7 cellular contexts compared by ENCODE assay signal in genomic region chr2:189798312-189799029, GRCh38. TPM values are rescaled to one million over a fixed set of nuclear protein-coding genes. Genes with fewer than 3 reads are reported as not detected.
A peak's percentile ranks its signal among the peaks of the same experiment; 100 is the strongest.
DNase-seq lines count a peak whose midpoint lies in the region; ATAC-seq and TF ChIP-seq lines count a peak whose summit lies in the region.

No MANE protein-coding gene starts in this region.

- H3K4me3 Mint-ChIP-seq in activated T-helper 17 cell treated with anti-CD3 and anti-CD28 coated beads, Interleukin-2, amount 50 U/mL, for 72 hours: no peak overlapping the region

- DNase-seq in GM10266 (ENCODE audit: extremely low spot score) (peak; percentile 31), LNCaP clone FGC (ENCODE audit: low read depth) (peak; percentile 26), iPS-NIHi7 (ENCODE audit: extremely low spot score) (peak; percentile 12), NK-92 (lab: John Stamatoyannopoulos, UW; ENCODE audit: unreplicated experiment) (no peak), activated gamma-delta T cell (lab: John Stamatoyannopoulos, UW) (no peak)

- peaks cover 81% of the 10 kb centered on the region for H3K36me3 Mint-ChIP-seq in activated T-helper 17 cell treated with anti-CD3 and anti-CD28 coated beads, Interleukin-2, amount 50 U/mL, for 72 hours (ENCODE audit: low read depth)

- ATAC-seq in GM21528 (IDR thresholded peaks at IDR 0.05; ENCODE audit: low FRiP score, unreplicated experiment): peak; percentile 79
- peak; percentile 46 for ATAC-seq in activated T-helper 17 cell treated with anti-CD3 and anti-CD28 coated beads, Interleukin-2, amount 50 U/mL, for 72 hours (replicated peaks)

- H3K27me3 Mint-ChIP-seq in activated T-helper 17 cell treated with anti-CD3 and anti-CD28 coated beads, Interleukin-2, amount 50 U/mL, for 72 hours: no peaks in the 10 kb centered on the region

- no peak overlapping the region for H3K27ac Mint-ChIP-seq in activated T-helper 17 cell treated with anti-CD3 and anti-CD28 coated beads, Interleukin-2, amount 50 U/mL, for 72 hours

- H3K4me3 ChIP-seq in LNCaP clone FGC (ENCODE audit: low read depth, low read length): no peak overlapping the region

- peaks cover 4% of the 10 kb centered on the region for H3K4me1 Mint-ChIP-seq in activated T-helper 17 cell treated with anti-CD3 and anti-CD28 coated beads, Interleukin-2, amount 50 U/mL, for 72 hours

- H3K9me3 Mint-ChIP-seq in activated T-helper 17 cell treated with anti-CD3 and anti-CD28 coated beads, Interleukin-2, amount 50 U/mL, for 72 hours: no peaks in the 10 kb centered on the region

- peak; percentile 56 for TF ChIP-seq CTCF in GM10266 (IDR thresholded peaks at IDR 0.05; ENCODE audit: control insufficient read depth, insufficient read depth, low read depth, missing control alignments)
- peak; percentile 57 for TF ChIP-seq CTCF in LNCaP clone FGC (IDR thresholded peaks at IDR 0.05; ENCODE audit: control insufficient read depth, extremely low read depth, insufficient read depth)

RNA-seq across cellular contexts. Expression of gene PMS1, which starts 14.2 kb away (rescaled TPM):
- total RNA-seq in activated T-helper 17 cell treated with anti-CD3 and anti-CD28 coated beads, Interleukin-2, amount 50 U/mL, for 72 hours: 10 to 100 TPM; 43.7 to 47.2 TPM

RNA-seq across cellular contexts. Expression of gene ORMDL1, which starts 14.3 kb away (rescaled TPM):
- total RNA-seq in activated T-helper 17 cell treated with anti-CD3 and anti-CD28 coated beads, Interleukin-2, amount 50 U/mL, for 72 hours: 10 to 100 TPM; 69.4 to 84.4 TPM

RNA-seq across cellular contexts. Expression of gene OSGEPL1, which starts 35.9 kb away (rescaled TPM):
- 1 to 10 TPM; 7.2 to 8.3 TPM for total RNA-seq in activated T-helper 17 cell treated with anti-CD3 and anti-CD28 coated beads, Interleukin-2, amount 50 U/mL, for 72 hours

Comparison
In these comparisons a context has a peak if more than half of its experiments do, and no peak if none do; other contexts are left out.
1. DNase-seq: peak in GM10266 (single experiment), LNCaP clone FGC (single experiment) and iPS-NIHi7 (single experiment); none in NK-92 (single experiment) and activated gamma-delta T cell (single experiment).